In genomic region chr9:83056911-83057310, GRCh38 we compare ENCODE assay signal across 26 cellular contexts. TPM values are rescaled to one million over a fixed set of nuclear protein-coding genes. Genes with fewer than 3 reads are reported as not detected.
"Had no signal": no experiment of that assay in that cellular context is flagged by ENCODE, and none has a peak within 500 bp of the region (broad histone marks: within the 10 kb centered on the region; RNA-seq: fewer than 3 reads in every experiment).

No MANE protein-coding gene starts in this region.

- H3K4me3 ChIP-seq: heart right ventricle, left lung, lower lobe of right lung, ovary, sigmoid colon, smooth muscle cell, stomach, testis, thyroid gland, uterus had no signal

- ATAC-seq: heart right ventricle; left cardiac atrium; naive thymus-derived CD4-positive, alpha-beta T cell; natural killer cell treated with Interleukin-12 subunit alpha and Interleukin-12 subunit beta and Interleukin-15 and Interleukin-18, amount 100 ng/mL, for 72 hours; right cardiac atrium; stimulated activated naive B cell treated with anti-CD40 and anti-IgM and Interleukin-4, amounts not matched to agents 10 μg/mL and 1 μg/mL and 100 μg/mL, for 72 hours; stimulated activated naive CD8-positive, alpha-beta T cell treated with anti-CD3 and anti-CD28 coated beads, Interleukin-15, Interleukin-2, amounts not matched to agents 100 U/mL and 50 U/mL, for 24 hours had no signal

- H3K27me3 ChIP-seq: ovary, testis, thyroid gland, uterus had no signal

- H3K9me3 ChIP-seq: left lung, lower lobe of right lung, ovary, sigmoid colon, stomach, testis, thyroid gland, uterus had no signal

- DNase-seq: heart right ventricle; hippocampal formation; kidney glomerular epithelial cell; left cardiac atrium; left lung; lower lobe of right lung; mammary epithelial cell; mesenchymal stem cell; naive thymus-derived CD4-positive, alpha-beta T cell; ovary; retina; right cardiac atrium; sigmoid colon; stimulated activated CD4-positive, alpha-beta T cell treated with anti-CD3 and anti-CD28 coated beads, Interleukin-1b, Interleukin-23, amount 100 ng/mL, for 48 hours; stimulated activated CD4-positive, alpha-beta T cell treated with anti-CD3 and anti-CD28 coated beads, Interleukin-2, amount 100 ng/mL, for 48 hours; stimulated activated naive B cell treated with anti-CD40 and anti-IgM and Interleukin-4, amounts not matched to agents 10 μg/mL and 1 μg/mL and 100 μg/mL, for 72 hours; stimulated activated naive CD8-positive, alpha-beta T cell treated with anti-CD3 and anti-CD28 coated beads, Interleukin-15, Interleukin-2, amounts not matched to agents 100 U/mL and 50 U/mL, for 24 hours; stomach; testis; thyroid gland; trophoblast cell; uterus had no signal

- H3K36me3 ChIP-seq: heart right ventricle, left lung, lower lobe of right lung, ovary, sigmoid colon, stomach, thyroid gland, uterus had no signal

- H3K27ac ChIP-seq: heart right ventricle, left lung, lower lobe of right lung, ovary, sigmoid colon, testis, thyroid gland, uterus had no signal

- FAIRE-seq: keratinocyte had no signal

- H3K4me1 ChIP-seq: left lung, lower lobe of right lung, uterus had no signal

- H3K4me2 ChIP-seq: smooth muscle cell had no signal

RNA-seq across cellular contexts. Expression of gene RASEF, which starts 6.0 kb away (rescaled TPM):
- total RNA-seq: myocyte; naive thymus-derived CD4-positive, alpha-beta T cell; natural killer cell treated with Interleukin-12 subunit alpha and Interleukin-12 subunit beta and Interleukin-15 and Interleukin-18, amount 100 ng/mL, for 72 hours had no signal
